8 cellular contexts compared by ENCODE assay signal in the genomic region with DNA sequence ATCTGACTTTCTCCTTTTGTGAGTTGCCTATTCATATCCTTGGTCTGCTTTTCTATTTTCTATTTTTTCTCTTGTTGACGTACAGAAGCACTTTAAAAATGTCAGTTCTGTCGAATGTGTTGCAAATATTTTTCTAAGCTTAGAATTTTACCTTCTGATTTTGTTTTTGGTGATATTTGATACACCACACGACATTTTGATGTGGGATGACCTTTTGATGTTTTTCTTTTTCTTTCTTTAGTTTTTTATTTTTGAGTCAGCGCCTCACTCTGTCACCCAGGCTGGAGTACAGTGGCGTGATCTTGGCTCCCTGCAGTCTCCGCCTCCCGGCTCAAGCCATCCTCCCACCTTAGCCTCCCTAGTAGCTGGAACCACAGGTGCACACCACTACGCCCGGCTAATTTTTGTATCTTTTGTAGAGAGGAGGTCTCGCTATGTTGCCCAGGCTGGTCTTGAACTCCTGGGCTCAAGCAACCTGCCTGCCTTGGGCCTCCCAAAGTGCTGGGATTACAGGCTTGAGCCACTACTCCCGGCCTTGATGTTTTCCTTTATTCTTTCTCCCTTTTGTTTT. TPM values are rescaled to one million over a fixed set of nuclear protein-coding genes. Genes with fewer than 3 reads are reported as not detected.
DNase-seq lines count a peak whose midpoint lies in the region; FAIRE-seq and TF ChIP-seq lines count a peak whose summit lies in the region.

No MANE protein-coding gene starts in this region.

- no peak overlapping the region for H2AK5ac ChIP-seq in H9 (ENCODE audit: insufficient read length, low read length)

- peak; percentile 47 for DNase-seq in H9
- peak; percentile 55 for DNase-seq in activated CD4-positive, alpha-beta memory T cell treated with anti-CD3 and anti-CD28 coated beads for 36 hours
- no peak for DNase-seq in fibroblast of pulmonary artery (ENCODE audit: low read depth)
- DNase-seq in skeletal muscle cell (ENCODE audit: low read depth): no peak
- DNase-seq in RCC 7860 (ENCODE audit: low spot score): no peak
- no peak for DNase-seq in MV-4-11 (lab: John Stamatoyannopoulos, UW)
- no peak for DNase-seq in NCI-H774 (lab: John Stamatoyannopoulos, UW)
- no peak for DNase-seq in HPDE6-E6E7 (ENCODE audit: extremely low spot score)

- H3K36me3 Mint-ChIP-seq in H9 (ENCODE audit: insufficient read depth in 1 of 3, low read depth in 3 of 3): no peaks in the 10 kb centered on the region
- no peaks in the 10 kb centered on the region for H3K36me3 Mint-ChIP-seq in activated CD4-positive, alpha-beta memory T cell treated with anti-CD3 and anti-CD28 coated beads for 36 hours

- no peak overlapping the region for H3K23ac ChIP-seq in H9 (ENCODE audit: insufficient read length, low read depth, low read length)

- H3K9ac ChIP-seq in H9 (ENCODE audit: extremely low read depth, insufficient read length, low read length): no peak overlapping the region

- POLR2A ChIA-PET in activated CD4-positive, alpha-beta memory T cell treated with anti-CD3 and anti-CD28 coated beads for 36 hours (lab: Charles Lee): interaction anchor here (0.6 to 1.8 kb wide), 6 partner anchors 10 to 97 kb away, joined by 3 to 15 read pairs (median 8); a partner anchor contains a TSS

- TF ChIP-seq CTCF in H9 (conservative IDR thresholded peaks at IDR 0.05) (no peak), fibroblast of pulmonary artery (IDR thresholded peaks at IDR 0.05; ENCODE audit: low read length, missing control alignments) (no peak)

- H3K56ac ChIP-seq in H9 (ENCODE audit: insufficient read length, low read depth, low read length): no peak overlapping the region

- H3T11ph ChIP-seq in H9 (ENCODE audit: low read length): no peak overlapping the region

- H3K4me3 ChIP-seq in fibroblast of pulmonary artery (replicated peaks; ENCODE audit: low read depth, low read length): peak overlapping the region; percentile 56
- H3K4me3 ChIP-seq in skeletal muscle cell (ENCODE audit: low read depth, low read length): peak overlapping the region; percentile 48

- no peak overlapping the region for H4K5ac ChIP-seq in H9 (ENCODE audit: insufficient read length, low read depth, low read length)

- no peak overlapping the region for H3K4ac ChIP-seq in H9 (ENCODE audit: low read depth, low read length)

- no peaks in the 10 kb centered on the region for H3K79me1 ChIP-seq in H9 (ENCODE audit: insufficient read depth, low read depth, low read length, poor library complexity, severe bottlenecking)

- intact Hi-C loops in activated CD4-positive, alpha-beta memory T cell treated with anti-CD3 and anti-CD28 coated beads for 36 hours (cut with micrococcal nuclease): loop anchor here (2.0 kb wide), 1 partner anchor 19 kb away; no protein-coding TSS in a partner anchor

- H3K27ac ChIP-seq in H9 (ENCODE audit: insufficient read length, low read depth, low read length): no peak overlapping the region

- H2AFZ ChIP-seq in H9 (ENCODE audit: low read length): no peak overlapping the region

- H3K27me3 Mint-ChIP-seq in H9 (ENCODE audit: low read depth): peaks cover 2% of the 10 kb centered on the region
- no peaks in the 10 kb centered on the region for H3K27me3 Mint-ChIP-seq in activated CD4-positive, alpha-beta memory T cell treated with anti-CD3 and anti-CD28 coated beads for 36 hours

- no CpG with 5 or more reads among the region's 11 CpGs for WGBS in H9 (ENCODE audit: extremely low coverage, insufficient read length, low lambda C conversion rate)

- peak overlapping the region; percentile 54 to 73 for H3K4me3 Mint-ChIP-seq in H9
- peak overlapping the region; percentile 72 for H3K4me3 Mint-ChIP-seq in activated CD4-positive, alpha-beta memory T cell treated with anti-CD3 and anti-CD28 coated beads for 36 hours

- no peak overlapping the region for H4K91ac ChIP-seq in H9 (ENCODE audit: insufficient read length, low read depth, low read length)

- no peaks in the 10 kb centered on the region for H3K79me2 ChIP-seq in H9 (ENCODE audit: insufficient read depth, low read length)

- peak overlapping the region in 2 of 3 experiments; percentile 44; a peak in 2 of 7 replicates for H3K27ac Mint-ChIP-seq in H9
- H3K27ac Mint-ChIP-seq in activated CD4-positive, alpha-beta memory T cell treated with anti-CD3 and anti-CD28 coated beads for 36 hours: peak overlapping the region; percentile 88

- no peaks in the 10 kb centered on the region for H3K9me3 ChIP-seq in H9 (ENCODE audit: control insufficient read depth, low read depth, low read length)

- no peaks in the 10 kb centered on the region for H3K27me3 ChIP-seq in H9 (ENCODE audit: insufficient read depth, low read length)

- H2BK5ac ChIP-seq in H9 (ENCODE audit: insufficient read length, low read length): no peak overlapping the region

- H3K4me1 Mint-ChIP-seq in H9: peaks cover 51% of the 10 kb centered on the region in 2 experiments
- peaks cover 23% of the 10 kb centered on the region for H3K4me1 Mint-ChIP-seq in activated CD4-positive, alpha-beta memory T cell treated with anti-CD3 and anti-CD28 coated beads for 36 hours (ENCODE audit: low read depth)

- no peak overlapping the region for H2BK120ac ChIP-seq in H9 (ENCODE audit: low read depth, low read length, poor library complexity, severe bottlenecking)

- no peak overlapping the region for H3K18ac ChIP-seq in H9 (ENCODE audit: insufficient read length, low read depth, low read length)

- CTCF ChIA-PET in activated CD4-positive, alpha-beta memory T cell treated with anti-CD3 and anti-CD28 coated beads for 36 hours (lab: Charles Lee): interaction anchor here (0.7 to 5.4 kb wide), 40 partner anchors 9 to 426 kb away, joined by 3 to 219 read pairs (median 4); a partner anchor contains a TSS

- H2BK12ac ChIP-seq in H9 (ENCODE audit: insufficient read length, low read depth, low read length): no peak overlapping the region

- H2BK20ac ChIP-seq in H9 (ENCODE audit: low read depth, low read length, poor library complexity, severe bottlenecking): no peak overlapping the region

- peak overlapping the region; percentile 23 for H3K4me2 ChIP-seq in H9 (ENCODE audit: insufficient read depth, insufficient read length, low read length)

- H3K9me3 Mint-ChIP-seq in H9: no peaks in the 10 kb centered on the region
- H3K9me3 Mint-ChIP-seq in activated CD4-positive, alpha-beta memory T cell treated with anti-CD3 and anti-CD28 coated beads for 36 hours: no peaks in the 10 kb centered on the region

- no peaks in the 10 kb centered on the region for H4K20me1 ChIP-seq in H9 (ENCODE audit: control insufficient read depth, insufficient read depth, insufficient read length)

- peaks cover 3% of the 10 kb centered on the region for H3K23me2 ChIP-seq in H9 (ENCODE audit: insufficient read length, low read depth, low read length, poor library complexity, severe bottlenecking)

- H2BK15ac ChIP-seq in H9 (ENCODE audit: low read depth, low read length): no peak overlapping the region

- no peak for FAIRE-seq in RCC 7860 (lab: Jason Lieb, UNC)

- no peak overlapping the region for H4K8ac ChIP-seq in H9 (replicated peaks; ENCODE audit: insufficient read length, low read depth, low read length)

- H3K14ac ChIP-seq in H9 (ENCODE audit: insufficient read depth, low read length): no peak overlapping the region

- peaks cover 4% of the 10 kb centered on the region; the same call in 1 of the 2 replicates for H3K4me1 ChIP-seq in H9 (ENCODE audit: insufficient read depth, low read length)

RNA-seq across cellular contexts. Expression of a gene that starts 39.6 kb away (rescaled TPM):
- 173 and 187 TPM in 2 replicates for total RNA-seq in H9 (2021)
- 100 to 1,000 TPM; 135 to 147 TPM for total RNA-seq in activated CD4-positive, alpha-beta memory T cell treated with anti-CD3 and anti-CD28 coated beads for 36 hours

Comparison
In these comparisons a context has a peak if more than half of its experiments do, and no peak if none do; other contexts are left out.
1. DNase-seq: peak in H9 (single experiment) and activated CD4-positive, alpha-beta memory T cell treated with anti-CD3 and anti-CD28 coated beads for 36 hours (single experiment); none in fibroblast of pulmonary artery (single experiment), skeletal muscle cell (single experiment), RCC 7860 (single experiment), MV-4-11 (single experiment), NCI-H774 (single experiment) and HPDE6-E6E7 (single experiment).